In genomic region chr2:160226367-160226766, GRCh38 we compare ENCODE assay signal across 1 cellular context.
TF ChIP-seq lines count a peak whose summit lies in the region.

No MANE protein-coding gene starts in this region.

TF ChIP-seq in GM23338, 12 proteins besides CTCF, POLR2A, EP300 and RAD21 (continued from another document):
- TF ChIP-seq REST (IDR thresholded peaks at IDR 0.05; ENCODE audit: unreplicated experiment) (no peak), POLR2AphosphoS5 (IDR thresholded peaks at IDR 0.05; ENCODE audit: low read depth) (no peak), EZH2phosphoT487 (IDR thresholded peaks at IDR 0.05; ENCODE audit: unreplicated experiment) (no peak), ETS1 (IDR thresholded peaks at IDR 0.05) (no peak), ZNF331 (CRISPR knock-in tag; IDR thresholded peaks at IDR 0.05; ENCODE audit: low read depth) (no peak), ZNF462 (CRISPR knock-in tag; IDR thresholded peaks at IDR 0.05) (no peak), ZNF114 (CRISPR knock-in tag; IDR thresholded peaks at IDR 0.05) (no peak), JUNB (IDR thresholded peaks at IDR 0.05; ENCODE audit: unreplicated experiment) (no peak), CREB1 (CRISPR knock-in tag; IDR thresholded peaks at IDR 0.05; ENCODE audit: low read depth) (no peak), EZH2 (IDR thresholded peaks at IDR 0.05; ENCODE audit: low read depth, unreplicated experiment) (no peak)
